In genomic region chr14:34701808-34702207, GRCh38 we compare ENCODE assay signal across 30 cellular contexts.
"Had no signal": no experiment of that assay in that cellular context is flagged by ENCODE, and none has a peak within 500 bp of the region (broad histone marks: within the 10 kb centered on the region; RNA-seq: fewer than 3 reads in every experiment).

No MANE protein-coding gene starts in this region.

- ATAC-seq: activated naive CD4-positive, alpha-beta T cell treated with anti-CD3 and anti-CD28 coated beads, Interleukin-2, amount 50 U/mL, for 72 hours; activated naive CD8-positive, alpha-beta T cell treated with anti-CD3 and anti-CD28 coated beads, Interleukin-2, amount 50 U/mL, for 24 hours; activated T-cell treated with anti-CD3 and anti-CD28 coated beads, Interleukin-2, amount 50 U/mL, for 4 hours; body of pancreas; Right ventricle myocardium inferior; T-cell had no signal

- H3K4me3 Mint-ChIP-seq: activated CD4-positive, alpha-beta memory T cell treated with anti-CD3 and anti-CD28 coated beads for 36 hours; activated CD4-positive, alpha-beta T cell treated with anti-CD3 and anti-CD28 coated beads, Interleukin-2, amount 10 ng/mL, durations not matched to agents 7 days and 5 days; activated naive CD8-positive, alpha-beta T cell treated with anti-CD3 and anti-CD28 coated beads, Interleukin-2, amount 50 U/mL, for 24 hours; activated T-cell treated with anti-CD3 and anti-CD28 coated beads, Interleukin-2, amount 50 U/mL, for 4 hours; T-cell had no signal

- H3K36me3 ChIP-seq: ascending aorta had no signal

- DNase-seq: activated CD4-positive, alpha-beta memory T cell treated with anti-CD3 and anti-CD28 coated beads for 36 hours; activated CD4-positive, alpha-beta T cell treated with anti-CD3 and anti-CD28 coated beads, Interleukin-2, amount 10 ng/mL, durations not matched to agents 7 days and 5 days; activated CD4-positive, CD25-positive, alpha-beta regulatory T cell; activated CD8-positive, alpha-beta memory T cell treated with anti-CD3 and anti-CD28 coated beads for 24 hours; activated effector memory CD4-positive, alpha-beta T cell treated with anti-CD3 and anti-CD28 coated beads, Interleukin-2, amount 50 U/mL, for 16 hours; activated naive CD4-positive, alpha-beta T cell treated with Interleukin-2 at 50 U/mL for 16 hours; activated naive CD8-positive, alpha-beta T cell treated with anti-CD3 and anti-CD28 coated beads, Interleukin-2, amount 50 U/mL, for 24 hours; activated T-cell treated with anti-CD3 and anti-CD28 coated beads, Interleukin-2, amount 50 U/mL, for 4 hours; amniotic stem cell; body of pancreas; central memory CD4-positive, alpha-beta T cell; MM.1S; NCI-H1105; NCI-H1436; NCI-H1694 treated with DMSO at 0.1 percent for 48 hours; NCI-H2081 treated with DMSO at 0.1 percent for 48 hours; NCI-H226; NCI-H526 treated with DMSO at 0.1 percent for 48 hours; NCI-H82; NK-92 treated with Interleukin-12 subunit alpha and Interleukin-12 subunit beta, amount 100 ng/mL, for 24 hours; OCI-M1; T-cell; T-helper 2 cell; T1000 had no signal

- H3K27ac ChIP-seq: ascending aorta, body of pancreas, SK-N-MC had no signal

- H3K9me3 ChIP-seq: ascending aorta, body of pancreas had no signal

- H3K27me3 ChIP-seq: ascending aorta, body of pancreas had no signal

- H3K27me3 Mint-ChIP-seq: activated CD4-positive, alpha-beta memory T cell treated with anti-CD3 and anti-CD28 coated beads for 36 hours; activated CD4-positive, alpha-beta T cell treated with anti-CD3 and anti-CD28 coated beads, Interleukin-2, amount 10 ng/mL, durations not matched to agents 7 days and 5 days; activated naive CD8-positive, alpha-beta T cell treated with anti-CD3 and anti-CD28 coated beads, Interleukin-2, amount 50 U/mL, for 24 hours; T-cell had no signal

- FAIRE-seq: bronchial epithelial cell, TTC549 had no signal

- H3K36me3 Mint-ChIP-seq: activated CD4-positive, alpha-beta memory T cell treated with anti-CD3 and anti-CD28 coated beads for 36 hours; activated naive CD4-positive, alpha-beta T cell treated with anti-CD3 and anti-CD28 coated beads, Interleukin-2, amount 50 U/mL, for 72 hours; T-cell had no signal

- H3K27ac Mint-ChIP-seq: activated CD4-positive, alpha-beta memory T cell treated with anti-CD3 and anti-CD28 coated beads for 36 hours; activated CD4-positive, alpha-beta T cell treated with anti-CD3 and anti-CD28 coated beads, Interleukin-2, amount 10 ng/mL, durations not matched to agents 7 days and 5 days; activated naive CD4-positive, alpha-beta T cell treated with anti-CD3 and anti-CD28 coated beads, Interleukin-2, amount 50 U/mL, for 72 hours; activated naive CD8-positive, alpha-beta T cell treated with anti-CD3 and anti-CD28 coated beads, Interleukin-2, amount 50 U/mL, for 24 hours; T-cell had no signal

- H3K9me3 Mint-ChIP-seq: activated CD4-positive, alpha-beta memory T cell treated with anti-CD3 and anti-CD28 coated beads for 36 hours; activated CD4-positive, alpha-beta T cell treated with anti-CD3 and anti-CD28 coated beads, Interleukin-2, amount 10 ng/mL, durations not matched to agents 7 days and 5 days; activated naive CD4-positive, alpha-beta T cell treated with anti-CD3 and anti-CD28 coated beads, Interleukin-2, amount 50 U/mL, for 72 hours; activated naive CD8-positive, alpha-beta T cell treated with anti-CD3 and anti-CD28 coated beads, Interleukin-2, amount 50 U/mL, for 24 hours; activated T-cell treated with anti-CD3 and anti-CD28 coated beads, Interleukin-2, amount 50 U/mL, for 4 hours; T-cell had no signal

- H3K4me1 ChIP-seq: ascending aorta, body of pancreas had no signal

- H3K4me3 ChIP-seq: ascending aorta, body of pancreas, SK-N-MC had no signal

- H3K4me1 Mint-ChIP-seq: activated CD4-positive, alpha-beta T cell treated with anti-CD3 and anti-CD28 coated beads, Interleukin-2, amount 10 ng/mL, durations not matched to agents 7 days and 5 days; activated naive CD8-positive, alpha-beta T cell treated with anti-CD3 and anti-CD28 coated beads, Interleukin-2, amount 50 U/mL, for 24 hours; T-cell had no signal
